24 cellular contexts compared by ENCODE assay signal in genomic region chr3:57283366-57283765, GRCh38. TPM values are rescaled to one million over a fixed set of nuclear protein-coding genes. Genes with fewer than 3 reads are reported as not detected.
DNase-seq lines count a peak whose midpoint lies in the region; ATAC-seq and TF ChIP-seq lines count a peak whose summit lies in the region.
"Had no signal": no experiment of that assay in that cellular context is flagged by ENCODE, and none has a peak within 500 bp of the region (broad histone marks: within the 10 kb centered on the region; RNA-seq: fewer than 3 reads in every experiment).

No MANE protein-coding gene starts in this region.

- H2AK5ac ChIP-seq in IMR-90 (ENCODE audit: low read depth, low read length) (peak overlapping the region; percentile 65; the same call in 1 of the 2 replicates), neuronal stem cell (ENCODE audit: low read depth, low read length) (no peak overlapping the region)

- no peaks in the 10 kb centered on the region for H3K4me1 Mint-ChIP-seq in activated T-helper 1 cell treated with anti-CD3 and anti-CD28 coated beads, Interleukin-12 subunit alpha, Interleukin-12 subunit beta, Interleukin-2, Interleukin-4 antibody, amounts not matched to agents 30 ng/mL and 10 ng/mL and 1 ng/mL, durations not matched to agents 14 hours and 24 hours and 36 hours (ENCODE audit: low read depth)
- H3K4me1 Mint-ChIP-seq: CD4-positive, alpha-beta memory T cell; GM23338 had no signal

- in situ Hi-C loops in IMR-90 (cut with MboI; ENCODE audit: low sequenced_read_pairs): no loop called here

- H3K9me3 Mint-ChIP-seq in activated T-helper 1 cell treated with anti-CD3 and anti-CD28 coated beads, Interleukin-12 subunit alpha, Interleukin-12 subunit beta, Interleukin-2, Interleukin-4 antibody, amounts not matched to agents 30 ng/mL and 10 ng/mL and 1 ng/mL, durations not matched to agents 14 hours and 24 hours and 36 hours: peaks cover 7% of the 10 kb centered on the region

- no peaks in the 10 kb centered on the region for H4K20me1 ChIP-seq in IMR-90 (ENCODE audit: insufficient read depth, low read length)
- H4K20me1 ChIP-seq in fibroblast of lung (ENCODE audit: control insufficient read depth, extremely low read depth, insufficient read depth, low read length): no peaks in the 10 kb centered on the region
- no peaks in the 10 kb centered on the region for H4K20me1 ChIP-seq in smooth muscle cell (ENCODE audit: low read depth)
- H4K20me1 ChIP-seq: BLaER1 had no signal

- no peak overlapping the region for H2BK12ac ChIP-seq in neuronal stem cell (ENCODE audit: low read length)

- TF ChIP-seq POLR2A in IMR-90 (IDR thresholded peaks at IDR 0.05; ENCODE audit: low read depth, low read length): no peak

- H3K79me2 ChIP-seq in fibroblast of lung (ENCODE audit: control insufficient read depth, insufficient read depth, low read length) (no peaks in the 10 kb centered on the region), smooth muscle cell (ENCODE audit: low read depth) (no peaks in the 10 kb centered on the region)

- peaks cover 3% of the 10 kb centered on the region for H3K27me3 Mint-ChIP-seq in activated T-helper 1 cell treated with anti-CD3 and anti-CD28 coated beads, Interleukin-12 subunit alpha, Interleukin-12 subunit beta, Interleukin-2, Interleukin-4 antibody, amounts not matched to agents 30 ng/mL and 10 ng/mL and 1 ng/mL, durations not matched to agents 14 hours and 24 hours and 36 hours (ENCODE audit: insufficient read depth)

- peak; percentile 63 for ATAC-seq in IMR-90 (ENCODE audit: low read depth)
- ATAC-seq: GM23338, HCT116 had no signal

- no peaks in the 10 kb centered on the region for H3K79me1 ChIP-seq in IMR-90 (ENCODE audit: low read depth in 1 of 2, low read length in 2 of 2)
- no peaks in the 10 kb centered on the region for H3K79me1 ChIP-seq in neuronal stem cell (ENCODE audit: low read depth, low read length)

- H3K23ac ChIP-seq in IMR-90 (ENCODE audit: low read depth, low read length) (no peak overlapping the region), neuronal stem cell (ENCODE audit: low read depth, low read length, poor library complexity) (no peak overlapping the region)

- H3K9ac ChIP-seq in IMR-90 (ENCODE audit: low read depth, low read length) (no peak overlapping the region), fibroblast of lung (ENCODE audit: insufficient read depth, low read length) (no peak overlapping the region), neuronal stem cell (ENCODE audit: low read depth, low read length, poor library complexity) (no peak overlapping the region), smooth muscle cell (ENCODE audit: low read depth) (no peak overlapping the region)
- H3K9ac ChIP-seq: BLaER1 had no signal

- BruUV-seq in IMR-90 (replicated peaks; lab: Mats Ljungman, UMichigan): no TSS peak

- H4K91ac ChIP-seq in IMR-90 (ENCODE audit: insufficient read depth, low read depth, low read length) (no peak overlapping the region), neuronal stem cell (ENCODE audit: low read depth, low read length, poor library complexity) (no peak overlapping the region)

- H2BK5ac ChIP-seq in IMR-90 (ENCODE audit: low read depth, low read length, poor library complexity, severe bottlenecking): no peak overlapping the region
- no peak overlapping the region for H2BK5ac ChIP-seq in neuronal stem cell (ENCODE audit: low read length)

- POLR2A ChIA-PET in IMR-90 (lab: Charles Lee; ENCODE audit: unreplicated experiment): no interaction called here

- peaks cover 3% of the 10 kb centered on the region; the same call in 1 of the 2 replicates for H3K9me3 ChIP-seq in IMR-90 (ENCODE audit: control insufficient read depth, insufficient read depth, low read length)
- no peaks in the 10 kb centered on the region for H3K9me3 ChIP-seq in fibroblast of lung (ENCODE audit: control insufficient read depth, insufficient read depth, low read depth, low read length)
- H3K9me3 ChIP-seq in neuronal stem cell (replicated peaks in 1 of 2; ENCODE audit: control insufficient read depth in 2 of 2, insufficient read depth in 1 of 2, low read depth in 1 of 2, low read length in 2 of 2): peaks cover 0 to 12% of the 10 kb centered on the region in 2 donors
- H3K9me3 ChIP-seq in smooth muscle cell (replicated peaks; ENCODE audit: low read depth): no peaks in the 10 kb centered on the region

- no peak overlapping the region for H4K5ac ChIP-seq in IMR-90 (ENCODE audit: low read depth, low read length)

- WGBS in IMR-90 (ENCODE audit: extremely low coverage in 2 of 2, insufficient read length in 1 of 2), 2 experiments: no CpG with 5 or more reads among the region's 4 CpGs
- no CpG with 5 or more reads among the region's 4 CpGs for WGBS in neuronal stem cell (ENCODE audit: extremely low coverage in 2 of 2, insufficient read length in 2 of 2, insufficient replicate concordance in 1 of 2), 2 donors
- WGBS in smooth muscle cell (ENCODE audit: low lambda C conversion rate): 36% methylated on average over 4 of the region's 4 CpGs

- H3K18ac ChIP-seq in IMR-90 (ENCODE audit: low read depth, low read length) (no peak overlapping the region), neuronal stem cell (ENCODE audit: low read length) (peak overlapping the region; percentile 78)

- no peak overlapping the region for H3K27ac Mint-ChIP-seq in activated T-helper 1 cell treated with anti-CD3 and anti-CD28 coated beads, Interleukin-12 subunit alpha, Interleukin-12 subunit beta, Interleukin-2, Interleukin-4 antibody, amounts not matched to agents 30 ng/mL and 10 ng/mL and 1 ng/mL, durations not matched to agents 14 hours and 24 hours and 36 hours
- H3K27ac Mint-ChIP-seq: CD14-positive monocyte; CD4-positive, alpha-beta memory T cell; GM23338; HFFc6 had no signal

- H3K56ac ChIP-seq in IMR-90 (ENCODE audit: extremely low read depth, insufficient read depth, low read length): no peak overlapping the region

- H3K9me1 ChIP-seq in IMR-90 (ENCODE audit: insufficient read depth, low read length): peaks cover 7% of the 10 kb centered on the region

- H3K36me3 ChIP-seq in IMR-90 (ENCODE audit: control insufficient read depth, insufficient read depth, low read length): no peaks in the 10 kb centered on the region
- H3K36me3 ChIP-seq in fibroblast of lung (ENCODE audit: control insufficient read depth, insufficient read depth, low read length): no peaks in the 10 kb centered on the region
- H3K36me3 ChIP-seq in neuronal stem cell (replicated peaks in 1 of 2; ENCODE audit: control insufficient read depth in 2 of 2, insufficient read depth in 2 of 2, low read length in 2 of 2): no peaks in the 10 kb centered on the region
- H3K36me3 ChIP-seq in smooth muscle cell (ENCODE audit: low read depth): no peaks in the 10 kb centered on the region

- H2BK20ac ChIP-seq in IMR-90 (ENCODE audit: low read depth, low read length): peak overlapping the region; percentile 8; the same call in 1 of the 2 replicates

- H3K14ac ChIP-seq in IMR-90 (replicated peaks; ENCODE audit: low read depth, low read length) (no peak overlapping the region), neuronal stem cell (ENCODE audit: low read length) (no peak overlapping the region)

- H3K27ac ChIP-seq in IMR-90 (ENCODE audit: insufficient read depth, low read length) (no peak overlapping the region), fibroblast of lung (ENCODE audit: insufficient read depth, low read length) (no peak overlapping the region), neuronal stem cell (replicated peaks; ENCODE audit: low read length) (no peak overlapping the region), smooth muscle cell (ENCODE audit: low read depth) (peak overlapping the region; percentile 1)
- H3K27ac ChIP-seq: BLaER1, HL-60 had no signal

- intact Hi-C loops in IMR-90 (cut with micrococcal nuclease): no loop called here
- intact Hi-C loops in activated T-helper 1 cell treated with anti-CD3 and anti-CD28 coated beads, Interleukin-12 subunit alpha, Interleukin-12 subunit beta, Interleukin-2, Interleukin-4 antibody, amounts not matched to agents 30 ng/mL and 10 ng/mL and 1 ng/mL, durations not matched to agents 14 hours and 24 hours and 36 hours (cut with micrococcal nuclease): no loop called here

- dilution Hi-C loops in IMR-90 (cut with HindIII; ENCODE audit: low sequenced_read_pairs, unreplicated experiment): no loop called here

- H3F3A ChIP-seq in smooth muscle cell (ENCODE audit: low read depth): no peaks in the 10 kb centered on the region

- peak overlapping the region; percentile 70; the same call in 1 of the 2 replicates for H3K4ac ChIP-seq in IMR-90 (ENCODE audit: low read depth, low read length)
- no peak overlapping the region for H3K4ac ChIP-seq in neuronal stem cell (ENCODE audit: low read length)

- peak; percentile 22 for DNase-seq in IMR-90
- peak in 1 of 2 donors; percentile 25 for DNase-seq in fibroblast of lung (ENCODE audit: low read depth in 2 of 2)
- DNase-seq in neuronal stem cell (ENCODE audit: low spot score): no peak
- DNase-seq in smooth muscle cell (lab: John Stamatoyannopoulos, UW; ENCODE audit: unreplicated experiment): no peak
- DNase-seq in activated T-helper 1 cell treated with anti-CD3 and anti-CD28 coated beads, Interleukin-12 subunit alpha, Interleukin-12 subunit beta, Interleukin-2, Interleukin-4 antibody, amounts not matched to agents 30 ng/mL and 10 ng/mL and 1 ng/mL, durations not matched to agents 14 hours and 24 hours and 36 hours (ENCODE audit: low spot score): no peak
- DNase-seq in activated naive CD4-positive, alpha-beta T cell treated with Interleukin-2 at 50 U/mL for 16 hours: no peak
- no peak for DNase-seq in GM19238 (ENCODE audit: insufficient read length, low spot score)
- DNase-seq in activated CD4-positive, alpha-beta T cell treated with anti-CD3 and anti-CD28 coated beads, Interleukin-2, amount 50 U/mL, for 1 hour: no peak
- DNase-seq: 8988T; CD4-positive, alpha-beta memory T cell; DMS153; DMS79; GDM1; H7; HFFc6 had no signal

- no peak overlapping the region for H4K8ac ChIP-seq in IMR-90 (ENCODE audit: low read depth in 2 of 2, low read length in 2 of 2)
- no peak overlapping the region for H4K8ac ChIP-seq in neuronal stem cell (ENCODE audit: low read depth, low read length)

- TF ChIP-seq RAD21 in IMR-90 (IDR thresholded peaks at IDR 0.05; ENCODE audit: low read length): no peak

- no peak overlapping the region for H2AK9ac ChIP-seq in IMR-90 (replicated peaks; ENCODE audit: low read depth, low read length, poor library complexity)

- peaks cover 6% of the 10 kb centered on the region for H3K4me1 ChIP-seq in IMR-90 (ENCODE audit: control insufficient read depth, insufficient read depth, low read length)
- H3K4me1 ChIP-seq in fibroblast of lung (ENCODE audit: control insufficient read depth, extremely low read depth, insufficient read depth, low read length): no peaks in the 10 kb centered on the region
- no peaks in the 10 kb centered on the region for H3K4me1 ChIP-seq in neuronal stem cell (ENCODE audit: control insufficient read depth in 2 of 2, insufficient read depth in 1 of 2, low read depth in 1 of 2, low read length in 2 of 2)
- peaks cover 3% of the 10 kb centered on the region for H3K4me1 ChIP-seq in smooth muscle cell (ENCODE audit: low read depth)

- H3K4me3 ChIP-seq in IMR-90 (ENCODE audit: insufficient read depth, low read depth, low read length) (no peak overlapping the region), fibroblast of lung (replicated peaks in 1 of 4; ENCODE audit: control extremely low read depth in 1 of 4, insufficient read depth in 1 of 4, low read depth in 3 of 4, low read length in 4 of 4) (no peak overlapping the region), neuronal stem cell (ENCODE audit: low read length in 2 of 2) (peak overlapping the region in 1 of 2 donors; percentile 0), smooth muscle cell (no peak overlapping the region)
- H3K4me3 ChIP-seq: BLaER1, GM23338 had no signal

- no peak overlapping the region for H2BK120ac ChIP-seq in IMR-90 (ENCODE audit: low read depth, low read length)
- no peak overlapping the region for H2BK120ac ChIP-seq in neuronal stem cell (ENCODE audit: low read depth, low read length)

- TF ChIP-seq CTCF in IMR-90 (conservative IDR thresholded peaks at IDR 0.05; ENCODE audit: low read depth, low read length) (no peak), fibroblast of lung (conservative IDR thresholded peaks at IDR 0.05 in 1 of 2, IDR thresholded peaks at IDR 0.05 in 1 of 2; ENCODE audit: low read depth in 1 of 2, low read length in 2 of 2) (no peak), smooth muscle cell (IDR thresholded peaks at IDR 0.05; ENCODE audit: borderline replicate concordance, insufficient read depth, poor library complexity, severe bottlenecking) (no peak)

- H3K27me3 ChIP-seq in IMR-90 (ENCODE audit: control insufficient read depth, insufficient read depth, low read length) (no peaks in the 10 kb centered on the region), fibroblast of lung (ENCODE audit: control insufficient read depth, insufficient read depth, low read length) (no peaks in the 10 kb centered on the region), neuronal stem cell (ENCODE audit: control insufficient read depth in 3 of 3, insufficient read depth in 3 of 3, low read depth in 1 of 3, low read length in 3 of 3) (no peaks in the 10 kb centered on the region), smooth muscle cell (ENCODE audit: low read depth) (no peaks in the 10 kb centered on the region)
- H3K27me3 ChIP-seq: BLaER1 had no signal

- no peak overlapping the region for H3K4me3 Mint-ChIP-seq in activated T-helper 1 cell treated with anti-CD3 and anti-CD28 coated beads, Interleukin-12 subunit alpha, Interleukin-12 subunit beta, Interleukin-2, Interleukin-4 antibody, amounts not matched to agents 30 ng/mL and 10 ng/mL and 1 ng/mL, durations not matched to agents 14 hours and 24 hours and 36 hours
- H3K4me3 Mint-ChIP-seq: CD14-positive monocyte; CD4-positive, alpha-beta memory T cell; GM23338; HFFc6 had no signal

- H3K4me2 ChIP-seq in IMR-90 (ENCODE audit: low read depth, low read length) (no peak overlapping the region; the same call in 1 of the 2 replicates), fibroblast of lung (ENCODE audit: extremely low read depth, insufficient read depth, low read length) (no peak overlapping the region), neuronal stem cell (ENCODE audit: insufficient read depth, low read length, poor library complexity, severe bottlenecking) (no peak overlapping the region), smooth muscle cell (peak overlapping the region; percentile 71)
- H3K4me2 ChIP-seq: BLaER1, GM23338 had no signal

- H2BK15ac ChIP-seq in IMR-90 (ENCODE audit: low read depth, low read length) (no peak overlapping the region), neuronal stem cell (ENCODE audit: low read length) (no peak overlapping the region)

- CTCF ChIA-PET in IMR-90 (lab: Yijun Ruan, JAX): interaction anchor here (0.7 to 1.6 kb wide), 2 partner anchors 114 to 528 kb away, joined by 3 read pairs; no protein-coding TSS in a partner anchor

- no peaks in the 10 kb centered on the region for H3K36me3 Mint-ChIP-seq in activated T-helper 1 cell treated with anti-CD3 and anti-CD28 coated beads, Interleukin-12 subunit alpha, Interleukin-12 subunit beta, Interleukin-2, Interleukin-4 antibody, amounts not matched to agents 30 ng/mL and 10 ng/mL and 1 ng/mL, durations not matched to agents 14 hours and 24 hours and 36 hours (ENCODE audit: low read depth)
- H3K36me3 Mint-ChIP-seq: CD4-positive, alpha-beta memory T cell had no signal

- peak overlapping the region; percentile 66 for H2AFZ ChIP-seq in IMR-90 (replicated peaks; ENCODE audit: low read length, poor library complexity)
- peak overlapping the region; percentile 47 for H2AFZ ChIP-seq in fibroblast of lung (ENCODE audit: low read length)
- H2AFZ ChIP-seq in neuronal stem cell (ENCODE audit: low read length): no peak overlapping the region
- no peak overlapping the region for H2AFZ ChIP-seq in smooth muscle cell (ENCODE audit: low read depth)
- H2AFZ ChIP-seq: GM23338 had no signal

RNA-seq across cellular contexts. Expression of gene ASB14, which starts 9.1 kb away (rescaled TPM):
- total RNA-seq in IMR-90 (2012; rRNA removed) (not detected in 2 replicates), fibroblast of lung (not detected in 2 replicates), smooth muscle cell (not detected in 2 replicates)
- polyA plus RNA-seq in IMR-90 (2012; rRNA removed) (not detected in 2 replicates), fibroblast of lung (not detected in 2 replicates), smooth muscle cell (0.17 and 0.33 TPM in 2 replicates)
- polyA plus RNA-seq in IMR-90 (2012; cell fraction: cytosol; rRNA removed): not detected in 2 replicates
- not detected in 2 replicates for polyA plus RNA-seq in IMR-90 (2012; cell fraction: nucleus; rRNA removed; ENCODE audit: low replicate concordance)
- polyA plus RNA-seq in fibroblast of lung (2012): 0.07 and 0.13 TPM in 2 replicates
- polyA minus RNA-seq in fibroblast of lung (ENCODE audit: low replicate concordance): not detected in 2 replicates
- polyA plus RNA-seq in neuronal stem cell (2013, experiment 1 of 2): not detected
- polyA plus RNA-seq in neuronal stem cell (2013, experiment 2 of 2): not detected
- total RNA-seq in activated T-helper 1 cell treated with anti-CD3 and anti-CD28 coated beads, Interleukin-12 subunit alpha, Interleukin-12 subunit beta, Interleukin-2, Interleukin-4 antibody, amounts not matched to agents 30 ng/mL and 10 ng/mL and 1 ng/mL, durations not matched to agents 14 hours and 24 hours and 36 hours: not detected in 2 replicates
- total RNA-seq: A673; CD4-positive, alpha-beta memory T cell; Daoy; GM23338; HFFc6; HT1080 had no signal
- polyA plus RNA-seq: AG04450, CD14-positive monocyte had no signal

RNA-seq across cellular contexts. Expression of gene APPL1, which starts 55.8 kb away (rescaled TPM):
- total RNA-seq in IMR-90 (2012; rRNA removed) (42.2 and 46.2 TPM in 2 replicates), fibroblast of lung (45.7 and 53.9 TPM in 2 replicates), smooth muscle cell (30.2 and 38.0 TPM in 2 replicates)
- polyA plus RNA-seq in IMR-90 (2012; rRNA removed) (8.3 and 9.6 TPM in 2 replicates), fibroblast of lung (27.4 and 31.0 TPM in 2 replicates), smooth muscle cell (23.1 and 38.4 TPM in 2 replicates)
- polyA plus RNA-seq in IMR-90 (2012; cell fraction: cytosol; rRNA removed): 2.1 and 2.7 TPM in 2 replicates
- polyA plus RNA-seq in IMR-90 (2012; cell fraction: nucleus; rRNA removed; ENCODE audit: low replicate concordance): 1.5 and 8.3 TPM in 2 replicates
- polyA plus RNA-seq in fibroblast of lung (2012): 16.0 and 17.8 TPM in 2 replicates
- 22.5 and 35.6 TPM in 2 replicates for polyA minus RNA-seq in fibroblast of lung (ENCODE audit: low replicate concordance)
- 17.7 TPM for polyA plus RNA-seq in neuronal stem cell (2013, experiment 1 of 2)
- 17.5 TPM for polyA plus RNA-seq in neuronal stem cell (2013, experiment 2 of 2)
- 39.9 and 46.0 TPM in 2 replicates for total RNA-seq in activated T-helper 1 cell treated with anti-CD3 and anti-CD28 coated beads, Interleukin-12 subunit alpha, Interleukin-12 subunit beta, Interleukin-2, Interleukin-4 antibody, amounts not matched to agents 30 ng/mL and 10 ng/mL and 1 ng/mL, durations not matched to agents 14 hours and 24 hours and 36 hours

Comparison
In these comparisons a context has a peak if more than half of its experiments do, and no peak if none do; other contexts are left out.
1. H2AFZ ChIP-seq: peak in IMR-90 (single experiment) and fibroblast of lung (single experiment); none in neuronal stem cell (single experiment) and smooth muscle cell (single experiment).